In the genomic region with DNA sequence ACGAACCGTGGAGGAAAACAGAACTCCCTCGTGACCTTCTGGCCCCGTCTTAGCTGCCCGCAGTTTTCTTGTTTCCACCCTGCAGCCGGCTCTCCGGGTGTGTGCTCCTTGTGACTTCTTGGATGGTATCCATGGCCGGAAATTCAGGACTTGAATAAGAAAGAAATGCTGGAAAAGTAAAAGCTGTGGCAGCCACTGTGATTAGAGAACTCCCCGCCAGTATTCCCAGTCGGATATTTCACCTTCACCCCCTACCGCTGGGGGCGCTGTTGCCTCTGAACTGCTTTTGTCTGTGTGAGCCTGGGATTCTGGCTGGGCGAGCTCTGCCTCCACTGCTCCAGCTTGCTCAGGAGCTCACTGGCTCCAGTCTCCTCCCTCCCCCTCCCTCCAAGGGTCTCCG, we compare ENCODE assay signal across 8 cellular contexts. TPM values are rescaled to one million over a fixed set of nuclear protein-coding genes. Genes with fewer than 3 reads are reported as not detected.
A peak's percentile ranks its signal among the peaks of the same experiment; 100 is the strongest.
DNase-seq lines count a peak whose midpoint lies in the region; ATAC-seq and TF ChIP-seq lines count a peak whose summit lies in the region.

No MANE protein-coding gene starts in this region.

- intact Hi-C loops in mammary epithelial cell (cut with micrococcal nuclease): no loop called here

- TF ChIP-seq CTCF in Loucy (conservative IDR thresholded peaks at IDR 0.05; ENCODE audit: low read length): peak; percentile 89
- peak; percentile 73 to 74 for TF ChIP-seq CTCF in mammary epithelial cell (conservative IDR thresholded peaks at IDR 0.05 in 1 of 2, IDR thresholded peaks at IDR 0.05 in 1 of 2; ENCODE audit: extremely low read depth in 1 of 2, insufficient read depth in 1 of 2, low read depth in 1 of 2, low read length in 2 of 2)
- TF ChIP-seq CTCF in liver (IDR thresholded peaks at IDR 0.05; ENCODE audit: low read depth, low read length, missing input control): peak; percentile 60

- no peaks in the 10 kb centered on the region for H3K4me1 ChIP-seq in Loucy (ENCODE audit: insufficient read depth, low read length, poor library complexity, severe bottlenecking)
- H3K4me1 ChIP-seq in mammary epithelial cell (ENCODE audit: insufficient read depth, low read length): no peaks in the 10 kb centered on the region
- peaks cover 0 to 40% (median 20%) of the 10 kb centered on the region in 4 donors for H3K4me1 ChIP-seq in liver (ENCODE audit: control insufficient read depth in 4 of 4, insufficient read depth in 4 of 4, low read length in 3 of 4)

- TF ChIP-seq RAD21 in liver (IDR thresholded peaks at IDR 0.05): peak; percentile 57 to 61

- H4K20me1 ChIP-seq in Loucy (ENCODE audit: insufficient read depth, low read length, poor library complexity, severe bottlenecking) (no peaks in the 10 kb centered on the region), mammary epithelial cell (ENCODE audit: insufficient read depth, low read length) (no peaks in the 10 kb centered on the region)

- H3K9me2 ChIP-seq in Loucy (replicated peaks; ENCODE audit: low read depth, low read length): no peaks in the 10 kb centered on the region

- H3K79me2 ChIP-seq in Loucy (ENCODE audit: insufficient read depth, low read length) (no peaks in the 10 kb centered on the region), mammary epithelial cell (ENCODE audit: insufficient read depth, low read length) (no peaks in the 10 kb centered on the region)

- BruUV-seq in mammary epithelial cell (replicated peaks; lab: Mats Ljungman, UMichigan): no TSS peak

- H3K9me3 ChIP-seq in Loucy (ENCODE audit: insufficient read depth, low read depth, low read length) (no peaks in the 10 kb centered on the region), mammary epithelial cell (replicated peaks; ENCODE audit: insufficient read depth, low read length) (no peaks in the 10 kb centered on the region), liver (ENCODE audit: control insufficient read depth in 4 of 4, low read length in 3 of 4) (no peaks in the 10 kb centered on the region)

- H3K4me2 ChIP-seq in Loucy (ENCODE audit: low read depth, low read length, poor library complexity, severe bottlenecking) (no peak overlapping the region), mammary epithelial cell (ENCODE audit: insufficient read depth, low read depth, low read length) (no peak overlapping the region)

- ATAC-seq in HG02840 (IDR thresholded peaks at IDR 0.05; ENCODE audit: low FRiP score, unreplicated experiment): no peak

- no peaks in the 10 kb centered on the region for H3K27me3 ChIP-seq in Loucy (ENCODE audit: insufficient read depth, low read length, poor library complexity, severe bottlenecking)
- no peaks in the 10 kb centered on the region for H3K27me3 ChIP-seq in mammary epithelial cell (ENCODE audit: insufficient read depth, low read length)
- no peaks in the 10 kb centered on the region for H3K27me3 ChIP-seq in liver (ENCODE audit: control insufficient read depth in 4 of 4, insufficient read depth in 4 of 4, low read length in 3 of 4)

- H2AFZ ChIP-seq in Loucy (ENCODE audit: low read length) (no peak overlapping the region), mammary epithelial cell (ENCODE audit: low read depth, low read length) (peak overlapping the region; percentile 68)

- H3K36me3 ChIP-seq in Loucy (ENCODE audit: insufficient read depth, low read length) (no peaks in the 10 kb centered on the region), mammary epithelial cell (ENCODE audit: insufficient read depth, low read length) (no peaks in the 10 kb centered on the region), liver (ENCODE audit: control insufficient read depth in 4 of 4, insufficient read depth in 3 of 4, low read depth in 1 of 4, low read length in 3 of 4) (peaks cover 0 to 18% (median 12%) of the 10 kb centered on the region in 4 donors)

- 34% methylated on average over 13 of the region's 14 CpGs for WGBS in mammary epithelial cell (ENCODE audit: low coverage, missing lambda C conversion rate)
- WGBS in liver: 64% methylated on average over 14 of the region's 14 CpGs

- H3K27ac ChIP-seq in mammary epithelial cell (ENCODE audit: insufficient read depth, low read depth, low read length): no peak overlapping the region
- H3K27ac ChIP-seq in liver (ENCODE audit: low read depth in 1 of 2, low read length in 2 of 2): no peak overlapping the region

- H3K4me3 ChIP-seq in Loucy (ENCODE audit: low read length, poor library complexity, severe bottlenecking): no peak overlapping the region
- H3K4me3 ChIP-seq in mammary epithelial cell (replicated peaks in 1 of 3; ENCODE audit: insufficient read depth in 1 of 3, low read depth in 2 of 3, low read length in 3 of 3): no peak overlapping the region
- no peak overlapping the region for H3K4me3 ChIP-seq in liver (ENCODE audit: low read depth in 1 of 3, low read length in 3 of 3)

- DNase-seq in Ammon's horn (ENCODE audit: low spot score): peak; percentile 35
- no peak for DNase-seq in mammary epithelial cell
- DNase-seq in cerebellum (ENCODE audit: low spot score): no peak
- no peak for DNase-seq in effector CD4-positive, alpha-beta T cell
- no peak for DNase-seq in NCI-H1105 treated with DMSO at 0.1 percent for 48 hours (lab: John Stamatoyannopoulos, UW)

- dilution Hi-C loops in mammary epithelial cell (cut with HindIII; ENCODE audit: low sequenced_read_pairs): no loop called here

- CTCF ChIA-PET in mammary epithelial cell (lab: Charles Lee; ENCODE audit: low non-redundant PET): no interaction called here

- H3F3A ChIP-seq in Loucy (ENCODE audit: low read depth): no peaks in the 10 kb centered on the region

- in situ Hi-C loops in mammary epithelial cell (cut with MboI; ENCODE audit: low sequenced_read_pairs in 2 of 2): no loop called here

- no peak overlapping the region for H3K9ac ChIP-seq in Loucy (ENCODE audit: low read depth, low read length, poor library complexity, severe bottlenecking)
- H3K9ac ChIP-seq in mammary epithelial cell (ENCODE audit: insufficient read depth, low read length): no peak overlapping the region
- no peak overlapping the region for H3K9ac ChIP-seq in liver (ENCODE audit: low read depth in 1 of 2, low read length in 2 of 2)

TF ChIP-seq in liver, 16 proteins besides CTCF, POLR2A, EP300 and RAD21:
- TF ChIP-seq SP1 (IDR thresholded peaks at IDR 0.05) (no peak), RXRA (IDR thresholded peaks at IDR 0.05) (no peak), JUND (IDR thresholded peaks at IDR 0.05) (no peak), NR2F2 (IDR thresholded peaks at IDR 0.05) (peak; percentile 43)
- TF ChIP-seq, protein P1, sequence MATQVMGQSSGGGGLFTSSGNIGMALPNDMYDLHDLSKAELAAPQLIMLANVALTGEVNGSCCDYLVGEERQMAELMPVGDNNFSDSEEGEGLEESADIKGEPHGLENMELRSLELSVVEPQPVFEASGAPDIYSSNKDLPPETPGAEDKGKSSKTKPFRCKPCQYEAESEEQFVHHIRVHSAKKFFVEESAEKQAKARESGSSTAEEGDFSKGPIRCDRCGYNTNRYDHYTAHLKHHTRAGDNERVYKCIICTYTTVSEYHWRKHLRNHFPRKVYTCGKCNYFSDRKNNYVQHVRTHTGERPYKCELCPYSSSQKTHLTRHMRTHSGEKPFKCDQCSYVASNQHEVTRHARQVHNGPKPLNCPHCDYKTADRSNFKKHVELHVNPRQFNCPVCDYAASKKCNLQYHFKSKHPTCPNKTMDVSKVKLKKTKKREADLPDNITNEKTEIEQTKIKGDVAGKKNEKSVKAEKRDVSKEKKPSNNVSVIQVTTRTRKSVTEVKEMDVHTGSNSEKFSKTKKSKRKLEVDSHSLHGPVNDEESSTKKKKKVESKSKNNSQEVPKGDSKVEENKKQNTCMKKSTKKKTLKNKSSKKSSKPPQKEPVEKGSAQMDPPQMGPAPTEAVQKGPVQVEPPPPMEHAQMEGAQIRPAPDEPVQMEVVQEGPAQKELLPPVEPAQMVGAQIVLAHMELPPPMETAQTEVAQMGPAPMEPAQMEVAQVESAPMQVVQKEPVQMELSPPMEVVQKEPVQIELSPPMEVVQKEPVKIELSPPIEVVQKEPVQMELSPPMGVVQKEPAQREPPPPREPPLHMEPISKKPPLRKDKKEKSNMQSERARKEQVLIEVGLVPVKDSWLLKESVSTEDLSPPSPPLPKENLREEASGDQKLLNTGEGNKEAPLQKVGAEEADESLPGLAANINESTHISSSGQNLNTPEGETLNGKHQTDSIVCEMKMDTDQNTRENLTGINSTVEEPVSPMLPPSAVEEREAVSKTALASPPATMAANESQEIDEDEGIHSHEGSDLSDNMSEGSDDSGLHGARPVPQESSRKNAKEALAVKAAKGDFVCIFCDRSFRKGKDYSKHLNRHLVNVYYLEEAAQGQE (IDR thresholded peaks at IDR 0.05): no peak

RNA-seq across cellular contexts. Expression of a gene that starts 41.5 kb away (rescaled TPM):
- total RNA-seq in mammary epithelial cell: 10 to 100 TPM in 1 of 2 donors, 1 to 10 TPM in 1; 8.8 to 11.7 TPM
- polyA plus RNA-seq in mammary epithelial cell: 4.4 TPM
- polyA minus RNA-seq in mammary epithelial cell: 5.7 TPM
- total RNA-seq in liver: 100 to 1,000 TPM in 1 of 2 donors, 10 to 100 TPM in 1; 28.4 to 119 TPM
- polyA plus RNA-seq in liver: 10 to 100 TPM; 27.9 to 41.8 TPM
- total RNA-seq in cerebellum: 19.0 TPM

RNA-seq across cellular contexts. Expression of a gene that starts 45.4 kb away (rescaled TPM):
- 1 to 10 TPM; 1.5 to 1.6 TPM for total RNA-seq in mammary epithelial cell
- 0.44 TPM for polyA plus RNA-seq in mammary epithelial cell
- not detected for polyA minus RNA-seq in mammary epithelial cell
- total RNA-seq in liver: 10 to 100 TPM; 15.5 to 27.1 TPM
- polyA plus RNA-seq in liver: 10 to 100 TPM; 12.0 to 14.5 TPM
- 13.2 TPM for total RNA-seq in cerebellum
